ENCODE assay signal across 2 cellular contexts in the genomic region with DNA sequence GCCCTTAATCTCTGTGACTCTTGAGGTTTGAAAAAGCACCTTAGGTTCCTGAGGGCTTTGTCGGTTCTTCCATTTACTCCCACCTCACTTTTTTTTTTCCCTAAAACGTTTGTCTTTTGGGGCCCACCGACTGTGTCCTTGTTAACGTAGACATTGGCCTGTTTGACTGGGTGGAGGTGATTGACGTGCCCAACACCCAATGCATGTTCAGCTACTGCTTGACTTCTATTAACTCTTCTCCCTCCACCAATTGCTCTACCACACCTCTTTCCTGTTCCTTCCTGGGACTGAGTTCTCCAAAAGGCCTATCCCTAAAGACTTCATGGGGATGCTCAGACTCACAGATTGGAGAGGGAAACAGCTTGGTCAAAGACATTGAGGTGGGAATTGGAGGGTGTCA.
TF ChIP-seq lines count a peak whose summit lies in the region.

No MANE protein-coding gene starts in this region.

TF ChIP-seq in GM23338, 12 proteins besides CTCF, POLR2A, EP300 and RAD21 (continues in another document):
- TF ChIP-seq EZH2 (IDR thresholded peaks at IDR 0.05; ENCODE audit: low read depth, unreplicated experiment) (no peak), ZNF331 (CRISPR knock-in tag; IDR thresholded peaks at IDR 0.05; ENCODE audit: low read depth) (no peak), STAT1 (IDR thresholded peaks at IDR 0.05; ENCODE audit: unreplicated experiment) (no peak), JUNB (IDR thresholded peaks at IDR 0.05; ENCODE audit: unreplicated experiment) (no peak), ZNF114 (CRISPR knock-in tag; IDR thresholded peaks at IDR 0.05) (no peak), POLR2AphosphoS5 (IDR thresholded peaks at IDR 0.05; ENCODE audit: low read depth) (no peak), CREB1 (CRISPR knock-in tag; IDR thresholded peaks at IDR 0.05; ENCODE audit: low read depth) (no peak), NANOG (IDR thresholded peaks at IDR 0.05; ENCODE audit: borderline replicate concordance) (no peak), REST (IDR thresholded peaks at IDR 0.05; ENCODE audit: unreplicated experiment) (no peak)
- TF ChIP-seq, protein P1, sequence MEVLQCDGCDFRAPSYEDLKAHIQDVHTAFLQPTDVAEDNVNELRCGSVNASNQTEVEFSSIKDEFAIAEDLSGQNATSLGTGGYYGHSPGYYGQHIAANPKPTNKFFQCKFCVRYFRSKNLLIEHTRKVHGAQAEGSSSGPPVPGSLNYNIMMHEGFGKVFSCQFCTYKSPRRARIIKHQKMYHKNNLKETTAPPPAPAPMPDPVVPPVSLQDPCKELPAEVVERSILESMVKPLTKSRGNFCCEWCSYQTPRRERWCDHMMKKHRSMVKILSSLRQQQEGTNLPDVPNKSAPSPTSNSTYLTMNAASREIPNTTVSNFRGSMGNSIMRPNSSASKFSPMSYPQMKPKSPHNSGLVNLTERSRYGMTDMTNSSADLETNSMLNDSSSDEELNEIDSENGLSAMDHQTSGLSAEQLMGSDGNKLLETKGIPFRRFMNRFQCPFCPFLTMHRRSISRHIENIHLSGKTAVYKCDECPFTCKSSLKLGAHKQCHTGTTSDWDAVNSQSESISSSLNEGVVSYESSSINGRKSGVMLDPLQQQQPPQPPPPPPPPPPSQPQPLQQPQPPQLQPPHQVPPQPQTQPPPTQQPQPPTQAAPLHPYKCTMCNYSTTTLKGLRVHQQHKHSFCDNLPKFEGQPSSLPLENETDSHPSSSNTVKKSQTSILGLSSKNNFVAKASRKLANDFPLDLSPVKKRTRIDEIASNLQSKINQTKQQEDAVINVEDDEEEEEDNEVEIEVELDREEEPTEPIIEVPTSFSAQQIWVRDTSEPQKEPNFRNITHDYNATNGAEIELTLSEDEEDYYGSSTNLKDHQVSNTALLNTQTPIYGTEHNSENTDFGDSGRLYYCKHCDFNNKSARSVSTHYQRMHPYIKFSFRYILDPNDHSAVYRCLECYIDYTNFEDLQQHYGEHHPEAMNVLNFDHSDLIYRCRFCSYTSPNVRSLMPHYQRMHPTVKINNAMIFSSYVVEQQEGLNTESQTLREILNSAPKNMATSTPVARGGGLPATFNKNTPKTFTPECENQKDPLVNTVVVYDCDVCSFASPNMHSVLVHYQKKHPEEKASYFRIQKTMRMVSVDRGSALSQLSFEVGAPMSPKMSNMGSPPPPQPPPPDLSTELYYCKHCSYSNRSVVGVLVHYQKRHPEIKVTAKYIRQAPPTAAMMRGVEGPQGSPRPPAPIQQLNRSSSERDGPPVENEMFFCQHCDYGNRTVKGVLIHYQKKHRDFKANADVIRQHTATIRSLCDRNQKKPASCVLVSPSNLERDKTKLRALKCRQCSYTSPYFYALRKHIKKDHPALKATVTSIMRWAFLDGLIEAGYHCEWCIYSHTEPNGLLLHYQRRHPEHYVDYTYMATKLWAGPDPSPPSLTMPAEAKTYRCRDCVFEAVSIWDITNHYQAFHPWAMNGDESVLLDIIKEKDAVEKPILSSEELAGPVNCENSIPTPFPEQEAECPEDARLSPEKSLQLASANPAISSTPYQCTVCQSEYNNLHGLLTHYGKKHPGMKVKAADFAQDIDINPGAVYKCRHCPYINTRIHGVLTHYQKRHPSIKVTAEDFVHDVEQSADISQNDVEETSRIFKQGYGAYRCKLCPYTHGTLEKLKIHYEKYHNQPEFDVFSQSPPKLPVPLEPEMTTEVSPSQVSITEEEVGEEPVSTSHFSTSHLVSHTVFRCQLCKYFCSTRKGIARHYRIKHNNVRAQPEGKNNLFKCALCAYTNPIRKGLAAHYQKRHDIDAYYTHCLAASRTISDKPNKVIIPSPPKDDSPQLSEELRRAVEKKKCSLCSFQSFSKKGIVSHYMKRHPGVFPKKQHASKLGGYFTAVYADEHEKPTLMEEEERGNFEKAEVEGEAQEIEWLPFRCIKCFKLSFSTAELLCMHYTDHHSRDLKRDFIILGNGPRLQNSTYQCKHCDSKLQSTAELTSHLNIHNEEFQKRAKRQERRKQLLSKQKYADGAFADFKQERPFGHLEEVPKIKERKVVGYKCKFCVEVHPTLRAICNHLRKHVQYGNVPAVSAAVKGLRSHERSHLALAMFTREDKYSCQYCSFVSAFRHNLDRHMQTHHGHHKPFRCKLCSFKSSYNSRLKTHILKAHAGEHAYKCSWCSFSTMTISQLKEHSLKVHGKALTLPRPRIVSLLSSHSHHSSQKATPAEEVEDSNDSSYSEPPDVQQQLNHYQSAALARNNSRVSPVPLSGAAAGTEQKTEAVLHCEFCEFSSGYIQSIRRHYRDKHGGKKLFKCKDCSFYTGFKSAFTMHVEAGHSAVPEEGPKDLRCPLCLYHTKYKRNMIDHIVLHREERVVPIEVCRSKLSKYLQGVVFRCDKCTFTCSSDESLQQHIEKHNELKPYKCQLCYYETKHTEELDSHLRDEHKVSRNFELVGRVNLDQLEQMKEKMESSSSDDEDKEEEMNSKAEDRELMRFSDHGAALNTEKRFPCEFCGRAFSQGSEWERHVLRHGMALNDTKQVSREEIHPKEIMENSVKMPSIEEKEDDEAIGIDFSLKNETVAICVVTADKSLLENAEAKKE (CRISPR knock-in tag; IDR thresholded peaks at IDR 0.05): no peak

TF ChIP-seq in GM12878, 131 proteins besides CTCF, POLR2A, EP300 and RAD21:
- TF ChIP-seq, protein P2, sequence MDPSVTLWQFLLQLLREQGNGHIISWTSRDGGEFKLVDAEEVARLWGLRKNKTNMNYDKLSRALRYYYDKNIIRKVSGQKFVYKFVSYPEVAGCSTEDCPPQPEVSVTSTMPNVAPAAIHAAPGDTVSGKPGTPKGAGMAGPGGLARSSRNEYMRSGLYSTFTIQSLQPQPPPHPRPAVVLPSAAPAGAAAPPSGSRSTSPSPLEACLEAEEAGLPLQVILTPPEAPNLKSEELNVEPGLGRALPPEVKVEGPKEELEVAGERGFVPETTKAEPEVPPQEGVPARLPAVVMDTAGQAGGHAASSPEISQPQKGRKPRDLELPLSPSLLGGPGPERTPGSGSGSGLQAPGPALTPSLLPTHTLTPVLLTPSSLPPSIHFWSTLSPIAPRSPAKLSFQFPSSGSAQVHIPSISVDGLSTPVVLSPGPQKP (IDR thresholded peaks at IDR 0.05; ENCODE audit: low read depth, low read length): no peak
- TF ChIP-seq, protein P3, sequence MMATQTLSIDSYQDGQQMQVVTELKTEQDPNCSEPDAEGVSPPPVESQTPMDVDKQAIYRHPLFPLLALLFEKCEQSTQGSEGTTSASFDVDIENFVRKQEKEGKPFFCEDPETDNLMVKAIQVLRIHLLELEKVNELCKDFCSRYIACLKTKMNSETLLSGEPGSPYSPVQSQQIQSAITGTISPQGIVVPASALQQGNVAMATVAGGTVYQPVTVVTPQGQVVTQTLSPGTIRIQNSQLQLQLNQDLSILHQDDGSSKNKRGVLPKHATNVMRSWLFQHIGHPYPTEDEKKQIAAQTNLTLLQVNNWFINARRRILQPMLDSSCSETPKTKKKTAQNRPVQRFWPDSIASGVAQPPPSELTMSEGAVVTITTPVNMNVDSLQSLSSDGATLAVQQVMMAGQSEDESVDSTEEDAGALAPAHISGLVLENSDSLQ (IDR thresholded peaks at IDR 0.05): peak; percentile 95
- TF ChIP-seq, protein P4, sequence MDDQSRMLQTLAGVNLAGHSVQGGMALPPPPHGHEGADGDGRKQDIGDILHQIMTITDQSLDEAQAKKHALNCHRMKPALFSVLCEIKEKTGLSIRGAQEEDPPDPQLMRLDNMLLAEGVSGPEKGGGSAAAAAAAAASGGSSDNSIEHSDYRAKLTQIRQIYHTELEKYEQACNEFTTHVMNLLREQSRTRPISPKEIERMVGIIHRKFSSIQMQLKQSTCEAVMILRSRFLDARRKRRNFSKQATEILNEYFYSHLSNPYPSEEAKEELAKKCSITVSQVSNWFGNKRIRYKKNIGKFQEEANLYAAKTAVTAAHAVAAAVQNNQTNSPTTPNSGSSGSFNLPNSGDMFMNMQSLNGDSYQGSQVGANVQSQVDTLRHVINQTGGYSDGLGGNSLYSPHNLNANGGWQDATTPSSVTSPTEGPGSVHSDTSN (IDR thresholded peaks at IDR 0.05; ENCODE audit: insufficient replicate concordance, low read depth, low read length): peak; percentile 85
